In the genomic region with DNA sequence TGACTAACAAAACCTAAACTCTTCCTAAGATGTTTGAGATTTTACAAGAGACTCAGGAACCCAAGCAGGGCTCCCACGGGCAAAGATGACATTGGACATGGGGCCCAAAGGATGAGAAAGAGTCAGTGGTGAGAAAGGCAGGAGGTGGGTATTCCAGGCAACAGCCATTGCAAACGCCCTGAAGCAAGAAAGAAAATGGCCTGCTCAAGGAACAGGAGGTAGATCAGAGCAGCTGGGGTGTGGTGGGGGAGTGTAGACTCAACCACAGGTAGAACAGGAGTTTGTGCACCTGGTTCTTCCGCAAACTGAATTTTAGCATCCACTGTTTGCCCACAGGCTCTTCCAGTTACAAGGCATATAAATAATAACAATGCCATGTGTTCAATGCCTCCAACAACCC, we compare ENCODE assay signal across 18 cellular contexts. TPM values are rescaled to one million over a fixed set of nuclear protein-coding genes. Genes with fewer than 3 reads are reported as not detected.
DNase-seq lines count a peak whose midpoint lies in the region; ATAC-seq and TF ChIP-seq lines count a peak whose summit lies in the region.
"Had no signal": no experiment of that assay in that cellular context is flagged by ENCODE, and none has a peak within 500 bp of the region (broad histone marks: within the 10 kb centered on the region; RNA-seq: fewer than 3 reads in every experiment).

No MANE protein-coding gene starts in this region.

- no peak overlapping the region for H3K4me2 ChIP-seq in neural progenitor cell
- H3K4me2 ChIP-seq: KMS-11 had no signal

- no peak overlapping the region for H3K27ac Mint-ChIP-seq in activated CD4-positive, alpha-beta memory T cell treated with anti-CD3 and anti-CD28 coated beads, Interleukin-2, amount 10 ng/mL, durations not matched to agents 7 days and 5 days
- H3K27ac Mint-ChIP-seq in activated CD4-positive, alpha-beta memory T cell treated with anti-CD3 and anti-CD28 coated beads for 36 hours = no peak overlapping the region
- H3K27ac Mint-ChIP-seq in neural progenitor cell = no peak overlapping the region
- no peak overlapping the region for H3K27ac Mint-ChIP-seq in activated T-cell treated with anti-CD3 and anti-CD28 coated beads, Interleukin-2, amount 50 U/mL, for 72 hours

- ATAC-seq in HG02938 (IDR thresholded peaks at IDR 0.05; ENCODE audit: unreplicated experiment) = no peak
- ATAC-seq in left lobe of liver = no peak
- no peak for ATAC-seq in activated T-cell treated with anti-CD3 and anti-CD28 coated beads, Interleukin-2, amount 50 U/mL, for 72 hours (replicated peaks in 1 of 2)

- DNase-seq in activated CD4-positive, alpha-beta memory T cell treated with anti-CD3 and anti-CD28 coated beads, Interleukin-2, amount 10 ng/mL, durations not matched to agents 7 days and 5 days = peak; percentile 5
- DNase-seq in activated CD4-positive, alpha-beta memory T cell treated with anti-CD3 and anti-CD28 coated beads for 36 hours = no peak
- DNase-seq in dorsolateral prefrontal cortex (peak in 1 of 10 donors; percentile 2), neural progenitor cell (ENCODE audit: low spot score) (no peak), left lobe of liver (ENCODE audit: low spot score) (no peak)
- DNase-seq in activated T-cell treated with anti-CD3 and anti-CD28 coated beads, Interleukin-2, amount 50 U/mL, for 72 hours = no peak
- DNase-seq: 8988T, DMS79 treated with DMSO at 0.1 percent for 48 hours, GM23248, HCEC 1CT, NCI-H1417, NCI-H187 treated with DMSO at 0.1 percent for 48 hours, NCI-H2227 treated with DMSO at 0.1 percent for 48 hours, NCI-H524, SHP77 treated with DMSO at 0.1 percent for 48 hours had no signal

- no peaks in the 10 kb centered on the region for H3K36me3 ChIP-seq in neural progenitor cell

- H2AFZ ChIP-seq in neural progenitor cell (replicated peaks) = no peak overlapping the region
- H2AFZ ChIP-seq: GM23248 had no signal

- H3K4me3 Mint-ChIP-seq in activated CD4-positive, alpha-beta memory T cell treated with anti-CD3 and anti-CD28 coated beads, Interleukin-2, amount 10 ng/mL, durations not matched to agents 7 days and 5 days = no peak overlapping the region
- H3K4me3 Mint-ChIP-seq in activated CD4-positive, alpha-beta memory T cell treated with anti-CD3 and anti-CD28 coated beads for 36 hours = no peak overlapping the region
- H3K4me3 Mint-ChIP-seq in neural progenitor cell = peak overlapping the region; percentile 28
- H3K4me3 Mint-ChIP-seq in activated T-cell treated with anti-CD3 and anti-CD28 coated beads, Interleukin-2, amount 50 U/mL, for 72 hours = no peak overlapping the region

- no peak overlapping the region for H3K9ac ChIP-seq in neural progenitor cell
- H3K9ac ChIP-seq: GM23248, KMS-11 had no signal

- CTCF ChIA-PET in activated CD4-positive, alpha-beta memory T cell treated with anti-CD3 and anti-CD28 coated beads, Interleukin-2, amount 10 ng/mL, durations not matched to agents 7 days and 5 days (lab: Charles Lee) = no interaction called here
- CTCF ChIA-PET in activated CD4-positive, alpha-beta memory T cell treated with anti-CD3 and anti-CD28 coated beads for 36 hours (lab: Charles Lee) = no interaction called here

- H3K9me3 Mint-ChIP-seq in activated CD4-positive, alpha-beta memory T cell treated with anti-CD3 and anti-CD28 coated beads, Interleukin-2, amount 10 ng/mL, durations not matched to agents 7 days and 5 days = no peaks in the 10 kb centered on the region
- no peaks in the 10 kb centered on the region for H3K9me3 Mint-ChIP-seq in activated CD4-positive, alpha-beta memory T cell treated with anti-CD3 and anti-CD28 coated beads for 36 hours
- no peaks in the 10 kb centered on the region for H3K9me3 Mint-ChIP-seq in neural progenitor cell
- no peaks in the 10 kb centered on the region for H3K9me3 Mint-ChIP-seq in activated T-cell treated with anti-CD3 and anti-CD28 coated beads, Interleukin-2, amount 50 U/mL, for 72 hours

- peaks cover 66% of the 10 kb centered on the region for H3K27me3 Mint-ChIP-seq in activated CD4-positive, alpha-beta memory T cell treated with anti-CD3 and anti-CD28 coated beads, Interleukin-2, amount 10 ng/mL, durations not matched to agents 7 days and 5 days
- H3K27me3 Mint-ChIP-seq in activated CD4-positive, alpha-beta memory T cell treated with anti-CD3 and anti-CD28 coated beads for 36 hours = peaks cover 46% of the 10 kb centered on the region
- peaks cover 43% of the 10 kb centered on the region for H3K27me3 Mint-ChIP-seq in neural progenitor cell (ENCODE audit: insufficient read depth, low read depth)
- H3K27me3 Mint-ChIP-seq in activated T-cell treated with anti-CD3 and anti-CD28 coated beads, Interleukin-2, amount 50 U/mL, for 72 hours (ENCODE audit: low read depth) = peaks cover 56% of the 10 kb centered on the region

- H3K4me3 ChIP-seq in dorsolateral prefrontal cortex = peak overlapping the region in 21 of 59 donors; percentile 60 to 85 (median 76)
- no peak overlapping the region for H3K4me3 ChIP-seq in neural progenitor cell
- H3K4me3 ChIP-seq: GM23248 had no signal

- intact Hi-C loops in activated CD4-positive, alpha-beta memory T cell treated with anti-CD3 and anti-CD28 coated beads for 36 hours (cut with micrococcal nuclease) = no loop called here
- intact Hi-C loops in dorsolateral prefrontal cortex (cut with DNase I) = no loop called here

- H3K4me1 ChIP-seq in neural progenitor cell = peaks cover 6% of the 10 kb centered on the region

- H3K27ac ChIP-seq in dorsolateral prefrontal cortex (peak overlapping the region in 50 of 59 donors; percentile 31 to 100 (median 97)), neural progenitor cell (no peak overlapping the region), temporal lobe (ENCODE audit: low read depth, low read length) (peak overlapping the region; percentile 41)
- H3K27ac ChIP-seq: GM23248, KMS-11 had no signal

- H4K20me1 ChIP-seq in neural progenitor cell (ENCODE audit: low read depth) = peaks cover 5% of the 10 kb centered on the region

- no peaks in the 10 kb centered on the region for H3K79me2 ChIP-seq in neural progenitor cell (ENCODE audit: low read depth)

- peaks cover 14% of the 10 kb centered on the region for H3F3A ChIP-seq in neural progenitor cell (ENCODE audit: low read depth)

- TF ChIP-seq CTCF in dorsolateral prefrontal cortex (IDR thresholded peaks at IDR 0.05 in 54 of 56, conservative IDR thresholded peaks at IDR 0.05 in 2 of 56; ENCODE audit: low read depth in 1 of 56, partially characterized antibody in 56 of 56) (no peak), neural progenitor cell (IDR thresholded peaks at IDR 0.05) (no peak)

- POLR2A ChIA-PET in activated CD4-positive, alpha-beta memory T cell treated with anti-CD3 and anti-CD28 coated beads, Interleukin-2, amount 10 ng/mL, durations not matched to agents 7 days and 5 days (lab: Charles Lee) = no interaction called here
- POLR2A ChIA-PET in activated CD4-positive, alpha-beta memory T cell treated with anti-CD3 and anti-CD28 coated beads for 36 hours (lab: Charles Lee) = no interaction called here

- peaks cover 3% of the 10 kb centered on the region for H3K4me1 Mint-ChIP-seq in activated CD4-positive, alpha-beta memory T cell treated with anti-CD3 and anti-CD28 coated beads, Interleukin-2, amount 10 ng/mL, durations not matched to agents 7 days and 5 days
- peaks cover 7% of the 10 kb centered on the region for H3K4me1 Mint-ChIP-seq in activated CD4-positive, alpha-beta memory T cell treated with anti-CD3 and anti-CD28 coated beads for 36 hours (ENCODE audit: low read depth)
- H3K4me1 Mint-ChIP-seq in neural progenitor cell = peaks cover 3% of the 10 kb centered on the region
- H3K4me1 Mint-ChIP-seq in activated T-cell treated with anti-CD3 and anti-CD28 coated beads, Interleukin-2, amount 50 U/mL, for 72 hours (ENCODE audit: low read depth) = no peaks in the 10 kb centered on the region

- H3K27me3 ChIP-seq in dorsolateral prefrontal cortex (no peaks in the 10 kb centered on the region), neural progenitor cell (peaks cover 78% of the 10 kb centered on the region)

- no peaks in the 10 kb centered on the region for H3K9me3 ChIP-seq in neural progenitor cell (ENCODE audit: low read depth)

- H3K36me3 Mint-ChIP-seq in activated CD4-positive, alpha-beta memory T cell treated with anti-CD3 and anti-CD28 coated beads, Interleukin-2, amount 10 ng/mL, durations not matched to agents 7 days and 5 days (ENCODE audit: low read depth) = no peaks in the 10 kb centered on the region
- no peaks in the 10 kb centered on the region for H3K36me3 Mint-ChIP-seq in activated CD4-positive, alpha-beta memory T cell treated with anti-CD3 and anti-CD28 coated beads for 36 hours
- no peaks in the 10 kb centered on the region for H3K36me3 Mint-ChIP-seq in neural progenitor cell
- no peaks in the 10 kb centered on the region for H3K36me3 Mint-ChIP-seq in activated T-cell treated with anti-CD3 and anti-CD28 coated beads, Interleukin-2, amount 50 U/mL, for 72 hours (ENCODE audit: insufficient read depth in 2 of 2)

RNA-seq across cellular contexts. Expression of a gene that starts 3.3 kb away (rescaled TPM):
- not detected for total RNA-seq in activated CD4-positive, alpha-beta memory T cell treated with anti-CD3 and anti-CD28 coated beads, Interleukin-2, amount 10 ng/mL, durations not matched to agents 7 days and 5 days
- not detected for total RNA-seq in activated CD4-positive, alpha-beta memory T cell treated with anti-CD3 and anti-CD28 coated beads for 36 hours
- 100 to 1,000 TPM; 133 to 356 (median 270) TPM for total RNA-seq in dorsolateral prefrontal cortex
- 2.5 and 3.5 TPM in 2 replicates for total RNA-seq in neural progenitor cell (ENCODE audit: low replicate concordance)
- 59.5 TPM for total RNA-seq in temporal lobe
- 0.13 TPM for total RNA-seq in left lobe of liver
- total RNA-seq in activated T-cell treated with anti-CD3 and anti-CD28 coated beads, Interleukin-2, amount 50 U/mL, for 72 hours = not detected
- total RNA-seq: GM23248 had no signal

Comparison
In these comparisons a context has a peak if more than half of its experiments do, and no peak if none do; other contexts are left out.
1. RNA of a gene that starts 3.3 kb away (total RNA-seq): 133 to 356 TPM in dorsolateral prefrontal cortex and 59.5 TPM in temporal lobe (single experiment); 2.5 to 3.5 TPM in neural progenitor cell, not detected in activated CD4-positive, alpha-beta memory T cell treated with anti-CD3 and anti-CD28 coated beads for 36 hours, 0.13 TPM in left lobe of liver (single experiment), not detected in activated T-cell treated with anti-CD3 and anti-CD28 coated beads, Interleukin-2, amount 50 U/mL, for 72 hours and not detected in activated CD4-positive, alpha-beta memory T cell treated with anti-CD3 and anti-CD28 coated beads, Interleukin-2, amount 10 ng/mL, durations not matched to agents 7 days and 5 days; every median in the first group is over 10 times any median in the second.